22 cellular contexts compared by ENCODE assay signal in genomic region chr6:41497573-41497972, GRCh38.
"Had no signal": no experiment of that assay in that cellular context is flagged by ENCODE, and none has a peak within 500 bp of the region (broad histone marks: within the 10 kb centered on the region; RNA-seq: fewer than 3 reads in every experiment).

No MANE protein-coding gene starts in this region.

- H3K4me1 ChIP-seq: colonic mucosa, gastrocnemius medialis had no signal

- DNase-seq: colonic mucosa; cortex of kidney; effector CD8-positive, alpha-beta T cell; effector memory CD8-positive, alpha-beta T cell; endodermal cell; erythroblast; esophagus squamous epithelium; foreskin fibroblast; foreskin melanocyte; gastrocnemius medialis; glutamatergic neuron; head of caudate nucleus; heart right ventricle; hippocampal formation; left cardiac atrium; left lung; left ventricle myocardium superior; lower lobe of right lung; mesenchymal stem cell; midbrain had no signal

- H3K27ac Mint-ChIP-seq: dendritic cell treated with granulocyte-macrophage colony-stimulating factor and Interleukin-4, amounts not matched to agents 40 ng/mL and 50 ng/mL, for 4 days; effector memory CD8-positive, alpha-beta T cell; endodermal cell had no signal

- H3K27me3 ChIP-seq: colonic mucosa, gastrocnemius medialis had no signal

- H3K4me3 Mint-ChIP-seq: dendritic cell treated with granulocyte-macrophage colony-stimulating factor and Interleukin-4, amounts not matched to agents 40 ng/mL and 50 ng/mL, for 4 days; effector memory CD8-positive, alpha-beta T cell; endodermal cell had no signal

- H3K36me3 ChIP-seq: colonic mucosa, esophagus squamous epithelium, gastrocnemius medialis, heart right ventricle, left lung, lower lobe of right lung had no signal

- H3K4me3 ChIP-seq: colonic mucosa, esophagus squamous epithelium, gastrocnemius medialis, heart right ventricle, left lung, lower lobe of right lung had no signal

- H3K9me3 ChIP-seq: colonic mucosa, esophagus squamous epithelium, gastrocnemius medialis, heart right ventricle, left lung, lower lobe of right lung had no signal

- H3K27ac ChIP-seq: colonic mucosa, epithelial cell of prostate, esophagus squamous epithelium, gastrocnemius medialis, heart right ventricle, left lung, lower lobe of right lung had no signal

- H3K9me3 Mint-ChIP-seq: dendritic cell treated with granulocyte-macrophage colony-stimulating factor and Interleukin-4, amounts not matched to agents 40 ng/mL and 50 ng/mL, for 4 days; effector memory CD8-positive, alpha-beta T cell; endodermal cell had no signal
